Comparison of ENCODE assay signal across 21 cellular contexts in genomic region chr12:19095869-19096480, GRCh38. TPM values are rescaled to one million over a fixed set of nuclear protein-coding genes. Genes with fewer than 3 reads are reported as not detected.
DNase-seq lines count a peak whose midpoint lies in the region; ATAC-seq, FAIRE-seq and TF ChIP-seq lines count a peak whose summit lies in the region.
"Had no signal": no experiment of that assay in that cellular context is flagged by ENCODE, and none has a peak within 500 bp of the region (broad histone marks: within the 10 kb centered on the region; RNA-seq: fewer than 3 reads in every experiment).

No MANE protein-coding gene starts in this region.

- FAIRE-seq in astrocyte (lab: Jason Lieb, UNC) = no peak

- H3K27me3 ChIP-seq in right cardiac atrium (ENCODE audit: control insufficient read depth, insufficient read depth) (no peaks in the 10 kb centered on the region), astrocyte (ENCODE audit: insufficient read depth, low read length) (no peaks in the 10 kb centered on the region)
- H3K27me3 ChIP-seq: suprapubic skin had no signal

- intact Hi-C loops in right cardiac atrium (cut with DNase I) (no loop called here), Right ventricle myocardium inferior (cut with DNase I) (no loop called here)

- no peak overlapping the region for H2AFZ ChIP-seq in astrocyte (ENCODE audit: low read depth, low read length)

- no peaks in the 10 kb centered on the region for H3K36me3 Mint-ChIP-seq in astrocyte (ENCODE audit: low read depth, unreplicated experiment)
- H3K36me3 Mint-ChIP-seq in stimulated activated memory B cell treated with anti-CD40 and anti-IgM and Interleukin-4, amounts not matched to agents 10 μg/mL and 1 μg/mL and 100 μg/mL, for 72 hours = no peaks in the 10 kb centered on the region

- no peaks in the 10 kb centered on the region for H3K4me1 ChIP-seq in right cardiac atrium (ENCODE audit: control insufficient read depth, insufficient read depth, low read length)
- peaks cover 11% of the 10 kb centered on the region for H3K4me1 ChIP-seq in astrocyte (ENCODE audit: insufficient read depth, low read length)

- no peak for TF ChIP-seq CTCF in astrocyte (IDR thresholded peaks at IDR 0.05; ENCODE audit: insufficient read depth, low read depth, low read length)
- no peak for TF ChIP-seq CTCF in fibroblast of pulmonary artery (IDR thresholded peaks at IDR 0.05; ENCODE audit: low read length, missing control alignments)

- ATAC-seq in right cardiac atrium (peak; percentile 38 to 77), Right ventricle myocardium inferior (no peak), GM18868 (IDR thresholded peaks at IDR 0.05; ENCODE audit: unreplicated experiment) (no peak), HG03432 (IDR thresholded peaks at IDR 0.05; ENCODE audit: unreplicated experiment) (no peak)
- ATAC-seq in stimulated activated memory B cell treated with anti-CD40 and anti-IgM and Interleukin-4, amounts not matched to agents 10 μg/mL and 1 μg/mL and 100 μg/mL, for 72 hours = no peak
- ATAC-seq: activated CD4-positive, CD25-positive, alpha-beta regulatory T cell treated with anti-CD3 and anti-CD28 coated beads, Interleukin-2, amount 50 U/mL, for 24 hours; T-helper 17 cell had no signal

- no peaks in the 10 kb centered on the region for H4K20me1 ChIP-seq in astrocyte (ENCODE audit: insufficient read depth, low read length)

- H3K4me3 Mint-ChIP-seq in astrocyte (ENCODE audit: unreplicated experiment) = no peak overlapping the region
- no peak overlapping the region for H3K4me3 Mint-ChIP-seq in stimulated activated memory B cell treated with anti-CD40 and anti-IgM and Interleukin-4, amounts not matched to agents 10 μg/mL and 1 μg/mL and 100 μg/mL, for 72 hours
- H3K4me3 Mint-ChIP-seq: T-helper 17 cell had no signal

- 83% methylated on average over 6 of the region's 6 CpGs for WGBS in right cardiac atrium

- H3K27ac ChIP-seq in right cardiac atrium (ENCODE audit: low read length) (no peak overlapping the region), astrocyte (ENCODE audit: low read depth, low read length) (no peak overlapping the region)
- H3K27ac ChIP-seq: suprapubic skin had no signal

- H3K36me3 ChIP-seq in astrocyte (ENCODE audit: insufficient read depth, low read length) = no peaks in the 10 kb centered on the region
- H3K36me3 ChIP-seq: suprapubic skin had no signal

- H3K9me3 ChIP-seq in right cardiac atrium (ENCODE audit: control insufficient read depth, low read length) (no peaks in the 10 kb centered on the region), astrocyte (ENCODE audit: insufficient read depth, low read depth, low read length) (no peaks in the 10 kb centered on the region)
- H3K9me3 ChIP-seq: suprapubic skin had no signal

- no peaks in the 10 kb centered on the region for H3K79me2 ChIP-seq in astrocyte (ENCODE audit: insufficient read depth, low read length)

- H3K27me3 Mint-ChIP-seq in astrocyte (ENCODE audit: low read depth, unreplicated experiment) = no peaks in the 10 kb centered on the region
- no peaks in the 10 kb centered on the region for H3K27me3 Mint-ChIP-seq in stimulated activated memory B cell treated with anti-CD40 and anti-IgM and Interleukin-4, amounts not matched to agents 10 μg/mL and 1 μg/mL and 100 μg/mL, for 72 hours

- DNase-seq in right cardiac atrium (no peak), Right ventricle myocardium inferior (ENCODE audit: missing footprints) (no peak), astrocyte (ENCODE audit: low read depth) (peak; percentile 75), fibroblast of pulmonary artery (ENCODE audit: low read depth) (peak; percentile 48), amygdala (lab: John Stamatoyannopoulos, UW) (no peak)
- DNase-seq: ACHN; activated naive CD4-positive, alpha-beta T cell; central memory CD4-positive, alpha-beta T cell; hippocampal formation; Karpas-422; left cardiac atrium; NCI-H1694; NCI-H526 treated with DMSO at 0.1 percent for 48 hours; posterior cingulate gyrus; stimulated activated CD4-positive, alpha-beta T cell treated with anti-CD3 and anti-CD28 coated beads, Interleukin-15, amount 100 ng/mL, for 24 hours; T-helper 17 cell had no signal

- H3K4me3 ChIP-seq in right cardiac atrium (ENCODE audit: low read length) (no peak overlapping the region), astrocyte (ENCODE audit: insufficient read depth, low read depth, low read length) (no peak overlapping the region), fibroblast of pulmonary artery (replicated peaks; ENCODE audit: low read depth, low read length) (no peak overlapping the region)
- H3K4me3 ChIP-seq: suprapubic skin had no signal

- peak overlapping the region; percentile 51 for H3K4me2 ChIP-seq in astrocyte (ENCODE audit: low read length)

- H3K27ac Mint-ChIP-seq in astrocyte (ENCODE audit: unreplicated experiment) = no peak overlapping the region
- H3K27ac Mint-ChIP-seq in stimulated activated memory B cell treated with anti-CD40 and anti-IgM and Interleukin-4, amounts not matched to agents 10 μg/mL and 1 μg/mL and 100 μg/mL, for 72 hours = no peak overlapping the region
- H3K27ac Mint-ChIP-seq: T-helper 17 cell had no signal

- H3K9ac ChIP-seq in astrocyte (ENCODE audit: low read length) = no peak overlapping the region

- H3K9me3 Mint-ChIP-seq in astrocyte (ENCODE audit: unreplicated experiment) = peaks cover 2% of the 10 kb centered on the region
- H3K9me3 Mint-ChIP-seq in stimulated activated memory B cell treated with anti-CD40 and anti-IgM and Interleukin-4, amounts not matched to agents 10 μg/mL and 1 μg/mL and 100 μg/mL, for 72 hours = peaks cover 3% of the 10 kb centered on the region

- peaks cover 2% of the 10 kb centered on the region for H3K4me1 Mint-ChIP-seq in astrocyte (ENCODE audit: low read depth, unreplicated experiment)
- no peaks in the 10 kb centered on the region for H3K4me1 Mint-ChIP-seq in stimulated activated memory B cell treated with anti-CD40 and anti-IgM and Interleukin-4, amounts not matched to agents 10 μg/mL and 1 μg/mL and 100 μg/mL, for 72 hours
- H3K4me1 Mint-ChIP-seq: T-helper 17 cell had no signal

RNA-seq across cellular contexts. Expression of gene PLEKHA5, which starts 33.6 kb away (rescaled TPM):
- total RNA-seq in right cardiac atrium = 10 to 100 TPM; 51.0 to 88.0 (median 74.8) TPM
- 47.3 TPM for polyA plus RNA-seq in right cardiac atrium
- total RNA-seq in Right ventricle myocardium inferior = 52.6 TPM
- total RNA-seq in astrocyte = 35.5 and 38.9 TPM in 2 replicates

Comparison
In these comparisons a context has a peak if more than half of its experiments do, and no peak if none do; other contexts are left out.
1. ATAC-seq: peak in right cardiac atrium (2 of 2); none in Right ventricle myocardium inferior (single experiment), GM18868 (single experiment), HG03432 (single experiment) and stimulated activated memory B cell treated with anti-CD40 and anti-IgM and Interleukin-4, amounts not matched to agents 10 μg/mL and 1 μg/mL and 100 μg/mL, for 72 hours (single experiment).
2. DNase-seq: peak in astrocyte (single experiment) and fibroblast of pulmonary artery (single experiment); none in right cardiac atrium (0 of 3), Right ventricle myocardium inferior (single experiment) and amygdala (0 of 56).